In the genomic region with DNA sequence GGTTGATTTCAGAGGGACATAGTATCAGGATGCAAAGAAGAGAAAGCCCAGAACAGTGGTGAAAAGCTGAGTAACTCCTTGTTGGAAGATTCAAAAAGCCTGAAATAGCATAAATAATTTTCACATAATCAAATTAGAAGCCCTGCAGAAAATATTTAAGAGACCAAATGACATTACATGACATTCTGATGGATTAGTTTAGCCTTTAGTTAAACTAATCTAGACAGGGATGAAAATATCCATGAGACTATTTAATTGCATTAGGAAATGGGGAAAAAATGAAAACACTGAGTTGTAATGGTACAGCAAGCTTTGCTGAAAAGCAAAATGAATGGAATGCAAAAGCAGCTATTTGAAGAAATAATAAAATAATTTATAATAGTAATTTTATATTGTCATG, we compare ENCODE assay signal across 16 cellular contexts.
A peak's percentile ranks its signal among the peaks of the same experiment; 100 is the strongest.
DNase-seq lines count a peak whose midpoint lies in the region; ATAC-seq and TF ChIP-seq lines count a peak whose summit lies in the region.
"Had no signal": no experiment of that assay in that cellular context is flagged by ENCODE, and none has a peak within 500 bp of the region (broad histone marks: within the 10 kb centered on the region; RNA-seq: fewer than 3 reads in every experiment).

No MANE protein-coding gene starts in this region.

- no peaks in the 10 kb centered on the region for H3K27me3 ChIP-seq in neural progenitor cell

- no peaks in the 10 kb centered on the region for H3F3A ChIP-seq in neural progenitor cell (ENCODE audit: low read depth)

- no peak overlapping the region for H3K4me2 ChIP-seq in neural progenitor cell
- H3K4me2 ChIP-seq: GM23338 had no signal

- peaks cover 4% of the 10 kb centered on the region for H3K4me1 ChIP-seq in neural progenitor cell

- H3K36me3 ChIP-seq in neural progenitor cell, result no peaks in the 10 kb centered on the region

- DNase-seq in mesothelial cell of epicardium (ENCODE audit: low spot score in 2 of 2, unreplicated experiment in 2 of 2) (no peak), neural progenitor cell (ENCODE audit: low spot score) (no peak), natural killer cell (no peak), HUDEP-2 (lab: John Stamatoyannopoulos, UW; ENCODE audit: unreplicated experiment in 76 of 76) (no peak)
- DNase-seq in central memory CD4-positive, alpha-beta T cell, result no peak
- DNase-seq: C1 segment of cervical spinal cord; Calu3; CD4-positive, alpha-beta memory T cell; COR-L47; DMS53; DMS79 treated with DMSO at 0.1 percent for 48 hours; GF-D8; H9 had no signal

- no peaks in the 10 kb centered on the region for H3K9me3 ChIP-seq in neural progenitor cell (ENCODE audit: low read depth)

- H3K4me3 Mint-ChIP-seq in mesothelial cell of epicardium, result no peak overlapping the region
- H3K4me3 Mint-ChIP-seq in neural progenitor cell, result no peak overlapping the region
- H3K4me3 Mint-ChIP-seq in natural killer cell, result no peak overlapping the region
- H3K4me3 Mint-ChIP-seq: CD4-positive, alpha-beta memory T cell; GM23338; H9 had no signal

- H3K4me3 ChIP-seq in neural progenitor cell, result no peak overlapping the region
- H3K4me3 ChIP-seq: GM23338 had no signal

- H3K9me3 Mint-ChIP-seq in mesothelial cell of epicardium, result no peaks in the 10 kb centered on the region
- H3K9me3 Mint-ChIP-seq in neural progenitor cell, result no peaks in the 10 kb centered on the region
- no peaks in the 10 kb centered on the region for H3K9me3 Mint-ChIP-seq in natural killer cell
- H3K9me3 Mint-ChIP-seq: CD4-positive, alpha-beta memory T cell; GM23338; H9 had no signal

- intact Hi-C loops in natural killer cell (cut with micrococcal nuclease), result no loop called here

- H3K27me3 Mint-ChIP-seq in mesothelial cell of epicardium (ENCODE audit: low read depth) (no peaks in the 10 kb centered on the region), neural progenitor cell (ENCODE audit: insufficient read depth, low read depth) (no peaks in the 10 kb centered on the region), natural killer cell (ENCODE audit: low read depth in 2 of 2) (no peaks in the 10 kb centered on the region)
- H3K27me3 Mint-ChIP-seq: CD4-positive, alpha-beta memory T cell had no signal

- TF ChIP-seq CTCF in mesothelial cell of epicardium (IDR thresholded peaks at IDR 0.05; ENCODE audit: unreplicated experiment) (no peak), neural progenitor cell (IDR thresholded peaks at IDR 0.05) (no peak), natural killer cell (IDR thresholded peaks at IDR 0.05) (no peak)

- no peak overlapping the region for H3K9ac ChIP-seq in neural progenitor cell

- H3K79me2 ChIP-seq in neural progenitor cell (ENCODE audit: low read depth), result no peaks in the 10 kb centered on the region

- H3K4me1 Mint-ChIP-seq in mesothelial cell of epicardium (peaks cover 6% of the 10 kb centered on the region), neural progenitor cell (peaks cover 20% of the 10 kb centered on the region), natural killer cell (no peaks in the 10 kb centered on the region)
- H3K4me1 Mint-ChIP-seq: CD4-positive, alpha-beta memory T cell had no signal

- peak; percentile 83 for ATAC-seq in SK-N-SH treated with all-trans-retinoic acid at 6 μM for 48 hours
- ATAC-seq in natural killer cell, result no peak
- ATAC-seq: GM23338, HCT116 had no signal

- no peak overlapping the region for H3K27ac ChIP-seq in neural progenitor cell

- no peaks in the 10 kb centered on the region for H4K20me1 ChIP-seq in neural progenitor cell (ENCODE audit: low read depth)

- H3K27ac Mint-ChIP-seq in mesothelial cell of epicardium (peak overlapping the region; percentile 27), neural progenitor cell (peak overlapping the region; percentile 74), natural killer cell (no peak overlapping the region)
- H3K27ac Mint-ChIP-seq: CD4-positive, alpha-beta memory T cell; GM23338; H9 had no signal

- H3K36me3 Mint-ChIP-seq in mesothelial cell of epicardium, result peaks cover 9% of the 10 kb centered on the region
- peaks cover 27% of the 10 kb centered on the region for H3K36me3 Mint-ChIP-seq in neural progenitor cell
- H3K36me3 Mint-ChIP-seq in natural killer cell, result peaks cover 7% of the 10 kb centered on the region

- no peak overlapping the region for H2AFZ ChIP-seq in neural progenitor cell (replicated peaks)
- H2AFZ ChIP-seq: GM23338 had no signal

TF ChIP-seq in SK-N-SH treated with all-trans-retinoic acid at 6 μM for 48 hours, 23 proteins besides CTCF, POLR2A, EP300 and RAD21 (continues in another document):
- TF ChIP-seq, protein P1, sequence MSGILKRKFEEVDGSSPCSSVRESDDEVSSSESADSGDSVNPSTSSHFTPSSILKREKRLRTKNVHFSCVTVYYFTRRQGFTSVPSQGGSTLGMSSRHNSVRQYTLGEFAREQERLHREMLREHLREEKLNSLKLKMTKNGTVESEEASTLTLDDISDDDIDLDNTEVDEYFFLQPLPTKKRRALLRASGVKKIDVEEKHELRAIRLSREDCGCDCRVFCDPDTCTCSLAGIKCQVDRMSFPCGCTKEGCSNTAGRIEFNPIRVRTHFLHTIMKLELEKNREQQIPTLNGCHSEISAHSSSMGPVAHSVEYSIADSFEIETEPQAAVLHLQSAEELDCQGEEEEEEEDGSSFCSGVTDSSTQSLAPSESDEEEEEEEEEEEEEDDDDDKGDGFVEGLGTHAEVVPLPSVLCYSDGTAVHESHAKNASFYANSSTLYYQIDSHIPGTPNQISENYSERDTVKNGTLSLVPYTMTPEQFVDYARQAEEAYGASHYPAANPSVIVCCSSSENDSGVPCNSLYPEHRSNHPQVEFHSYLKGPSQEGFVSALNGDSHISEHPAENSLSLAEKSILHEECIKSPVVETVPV (CRISPR knock-in tag; IDR thresholded peaks at IDR 0.05), result peak; percentile 98
- TF ChIP-seq TCF4 (CRISPR knock-in tag; IDR thresholded peaks at IDR 0.05; ENCODE audit: borderline replicate concordance), result peak; percentile 97
- peak; percentile 87; the same call in 1 of the 2 replicates for TF ChIP-seq GLIS3 (CRISPR knock-in tag; IDR thresholded peaks at IDR 0.05)
- TF ChIP-seq ZNF70 (CRISPR knock-in tag; IDR thresholded peaks at IDR 0.05), result peak; percentile 35; the same call in 1 of the 2 replicates
- peak; percentile 71; the same call in 1 of the 2 replicates for TF ChIP-seq SNAI2 (CRISPR knock-in tag; IDR thresholded peaks at IDR 0.05)
- TF ChIP-seq RARB (CRISPR knock-in tag; IDR thresholded peaks at IDR 0.05), result peak; percentile 73; the same call in 1 of the 2 replicates
- TF ChIP-seq CSDC2 (CRISPR knock-in tag; IDR thresholded peaks at IDR 0.05), result no peak; the same call in 1 of the 2 replicates
- peak; percentile 99 for TF ChIP-seq ISL1 (CRISPR knock-in tag; IDR thresholded peaks at IDR 0.05)
- peak; percentile 58; the same call in 1 of the 2 replicates for TF ChIP-seq ZNF8 (CRISPR knock-in tag; IDR thresholded peaks at IDR 0.05)
- peak; percentile 87 for TF ChIP-seq ZC3H10 (CRISPR knock-in tag; IDR thresholded peaks at IDR 0.05)
- TF ChIP-seq, protein P2, sequence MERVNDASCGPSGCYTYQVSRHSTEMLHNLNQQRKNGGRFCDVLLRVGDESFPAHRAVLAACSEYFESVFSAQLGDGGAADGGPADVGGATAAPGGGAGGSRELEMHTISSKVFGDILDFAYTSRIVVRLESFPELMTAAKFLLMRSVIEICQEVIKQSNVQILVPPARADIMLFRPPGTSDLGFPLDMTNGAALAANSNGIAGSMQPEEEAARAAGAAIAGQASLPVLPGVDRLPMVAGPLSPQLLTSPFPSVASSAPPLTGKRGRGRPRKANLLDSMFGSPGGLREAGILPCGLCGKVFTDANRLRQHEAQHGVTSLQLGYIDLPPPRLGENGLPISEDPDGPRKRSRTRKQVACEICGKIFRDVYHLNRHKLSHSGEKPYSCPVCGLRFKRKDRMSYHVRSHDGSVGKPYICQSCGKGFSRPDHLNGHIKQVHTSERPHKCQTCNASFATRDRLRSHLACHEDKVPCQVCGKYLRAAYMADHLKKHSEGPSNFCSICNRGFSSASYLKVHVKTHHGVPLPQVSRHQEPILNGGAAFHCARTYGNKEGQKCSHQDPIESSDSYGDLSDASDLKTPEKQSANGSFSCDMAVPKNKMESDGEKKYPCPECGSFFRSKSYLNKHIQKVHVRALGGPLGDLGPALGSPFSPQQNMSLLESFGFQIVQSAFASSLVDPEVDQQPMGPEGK (CRISPR knock-in tag; IDR thresholded peaks at IDR 0.05; ENCODE audit: borderline replicate concordance), result peak; percentile 94
- TF ChIP-seq, protein P3, sequence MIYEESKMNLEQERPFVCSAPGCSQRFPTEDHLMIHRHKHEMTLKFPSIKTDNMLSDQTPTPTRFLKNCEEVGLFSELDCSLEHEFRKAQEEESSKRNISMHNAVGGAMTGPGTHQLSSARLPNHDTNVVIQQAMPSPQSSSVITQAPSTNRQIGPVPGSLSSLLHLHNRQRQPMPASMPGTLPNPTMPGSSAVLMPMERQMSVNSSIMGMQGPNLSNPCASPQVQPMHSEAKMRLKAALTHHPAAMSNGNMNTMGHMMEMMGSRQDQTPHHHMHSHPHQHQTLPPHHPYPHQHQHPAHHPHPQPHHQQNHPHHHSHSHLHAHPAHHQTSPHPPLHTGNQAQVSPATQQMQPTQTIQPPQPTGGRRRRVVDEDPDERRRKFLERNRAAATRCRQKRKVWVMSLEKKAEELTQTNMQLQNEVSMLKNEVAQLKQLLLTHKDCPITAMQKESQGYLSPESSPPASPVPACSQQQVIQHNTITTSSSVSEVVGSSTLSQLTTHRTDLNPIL (CRISPR knock-in tag; IDR thresholded peaks at IDR 0.05; ENCODE audit: low read depth), result peak; percentile 95
- TF ChIP-seq ZNF565 (CRISPR knock-in tag; conservative IDR thresholded peaks at IDR 0.05; ENCODE audit: low read depth), result no peak
- TF ChIP-seq ZFP3 (CRISPR knock-in tag; IDR thresholded peaks at IDR 0.05), result no peak
- TF ChIP-seq, protein P4, sequence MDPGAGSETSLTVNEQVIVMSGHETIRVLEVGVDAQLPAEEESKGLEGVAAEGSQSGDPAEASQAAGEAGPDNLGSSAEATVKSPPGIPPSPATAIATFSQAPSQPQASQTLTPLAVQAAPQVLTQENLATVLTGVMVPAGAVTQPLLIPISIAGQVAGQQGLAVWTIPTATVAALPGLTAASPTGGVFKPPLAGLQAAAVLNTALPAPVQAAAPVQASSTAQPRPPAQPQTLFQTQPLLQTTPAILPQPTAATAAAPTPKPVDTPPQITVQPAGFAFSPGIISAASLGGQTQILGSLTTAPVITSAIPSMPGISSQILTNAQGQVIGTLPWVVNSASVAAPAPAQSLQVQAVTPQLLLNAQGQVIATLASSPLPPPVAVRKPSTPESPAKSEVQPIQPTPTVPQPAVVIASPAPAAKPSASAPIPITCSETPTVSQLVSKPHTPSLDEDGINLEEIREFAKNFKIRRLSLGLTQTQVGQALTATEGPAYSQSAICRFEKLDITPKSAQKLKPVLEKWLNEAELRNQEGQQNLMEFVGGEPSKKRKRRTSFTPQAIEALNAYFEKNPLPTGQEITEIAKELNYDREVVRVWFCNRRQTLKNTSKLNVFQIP (CRISPR knock-in tag; IDR thresholded peaks at IDR 0.05; ENCODE audit: borderline replicate concordance, low read depth), result peak; percentile 98; the same call in 1 of the 2 replicates
- TF ChIP-seq TOX (CRISPR knock-in tag; IDR thresholded peaks at IDR 0.05; ENCODE audit: borderline replicate concordance), result no peak
- peak; percentile 95 for TF ChIP-seq ESRRG (CRISPR knock-in tag; IDR thresholded peaks at IDR 0.05)

Comparison
In these comparisons a context has a peak if more than half of its experiments do, and no peak if none do; other contexts are left out.
1. H3K27ac Mint-ChIP-seq: peak in mesothelial cell of epicardium (single experiment) and neural progenitor cell (single experiment); none in natural killer cell (0 of 2).